In the genomic region with DNA sequence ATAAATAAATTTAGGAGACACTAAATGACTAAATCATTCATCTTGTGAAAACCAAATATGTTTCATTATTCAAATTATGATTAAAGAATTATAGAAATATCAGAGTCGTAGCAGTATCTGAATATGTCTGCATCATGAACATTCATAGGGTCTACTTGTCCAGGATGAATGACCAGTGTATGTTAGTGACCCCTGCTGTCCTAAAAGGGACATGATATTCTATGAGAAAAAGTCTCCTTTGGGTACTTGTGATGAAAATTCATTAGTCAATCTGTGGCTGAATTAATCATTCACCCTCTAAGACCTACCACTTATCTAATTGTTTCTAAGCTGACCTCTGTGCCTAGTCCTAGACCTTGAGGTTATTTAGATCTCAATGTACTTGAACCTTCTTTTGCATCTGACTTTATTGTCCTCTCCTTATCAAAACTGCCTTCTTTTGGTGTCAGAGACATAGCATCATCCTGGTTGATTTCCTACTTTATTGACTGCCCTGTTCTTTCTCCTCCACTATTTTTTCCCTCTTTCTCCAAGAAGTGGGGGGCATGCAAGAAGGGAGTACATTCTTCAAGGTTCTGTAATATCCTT, we compare ENCODE assay signal across 8 cellular contexts.
DNase-seq lines count a peak whose midpoint lies in the region; ATAC-seq and TF ChIP-seq lines count a peak whose summit lies in the region.

No MANE protein-coding gene starts in this region.

- intact Hi-C loops in left cardiac atrium (cut with DNase I), result no loop called here

- no peak for TF ChIP-seq EP300 in tibial nerve (IDR thresholded peaks at IDR 0.05)

- DNase-seq in AG09319 (ENCODE audit: extremely low read depth, low read depth), result no peak
- peak; percentile 64 for DNase-seq in H4 (ENCODE audit: low spot score)
- peak; percentile 55 for DNase-seq in SK-N-DZ (ENCODE audit: low spot score)
- no peak for DNase-seq in left cardiac atrium
- peak in 1 of 2 donors; percentile 11 for DNase-seq in tibial nerve (ENCODE audit: low spot score in 2 of 2)
- DNase-seq in activated CD4-positive, alpha-beta memory T cell treated with anti-CD3 and anti-CD28 coated beads, Interleukin-2, amount 10 ng/mL, durations not matched to agents 7 days and 5 days, result no peak
- no peak for DNase-seq in activated naive CD4-positive, alpha-beta T cell treated with anti-CD3 and anti-CD28 coated beads, Interleukin-2, amount 50 U/mL, for 72 hours (ENCODE audit: low spot score in 2 of 2)
- DNase-seq in T-helper 9 cell, result no peak

- H3K4me1 ChIP-seq in tibial nerve, result peaks cover 0 to 14% (median 0%) of the 10 kb centered on the region in 4 donors

- CTCF ChIA-PET in activated CD4-positive, alpha-beta memory T cell treated with anti-CD3 and anti-CD28 coated beads, Interleukin-2, amount 10 ng/mL, durations not matched to agents 7 days and 5 days (lab: Charles Lee), result no interaction called here

- H3K36me3 Mint-ChIP-seq in activated CD4-positive, alpha-beta memory T cell treated with anti-CD3 and anti-CD28 coated beads, Interleukin-2, amount 10 ng/mL, durations not matched to agents 7 days and 5 days (ENCODE audit: low read depth), result no peaks in the 10 kb centered on the region
- H3K36me3 Mint-ChIP-seq in activated naive CD4-positive, alpha-beta T cell treated with anti-CD3 and anti-CD28 coated beads, Interleukin-2, amount 50 U/mL, for 72 hours, result no peaks in the 10 kb centered on the region

- no peaks in the 10 kb centered on the region for H3K9me3 Mint-ChIP-seq in activated CD4-positive, alpha-beta memory T cell treated with anti-CD3 and anti-CD28 coated beads, Interleukin-2, amount 10 ng/mL, durations not matched to agents 7 days and 5 days
- no peaks in the 10 kb centered on the region for H3K9me3 Mint-ChIP-seq in activated naive CD4-positive, alpha-beta T cell treated with anti-CD3 and anti-CD28 coated beads, Interleukin-2, amount 50 U/mL, for 72 hours

- 56 to 59% methylated on average over 1 of the region's 1 CpG for WGBS in tibial nerve, 2 donors

- TF ChIP-seq POLR2A in tibial nerve (IDR thresholded peaks at IDR 0.05), result no peak

- no peak overlapping the region for H3K4me3 ChIP-seq in tibial nerve

- ATAC-seq in left cardiac atrium, result peak; percentile 67 to 77
- no peak for ATAC-seq in activated naive CD4-positive, alpha-beta T cell treated with anti-CD3 and anti-CD28 coated beads, Interleukin-2, amount 50 U/mL, for 72 hours

- POLR2A ChIA-PET in activated CD4-positive, alpha-beta memory T cell treated with anti-CD3 and anti-CD28 coated beads, Interleukin-2, amount 10 ng/mL, durations not matched to agents 7 days and 5 days (lab: Charles Lee), result no interaction called here

- no peak overlapping the region for H3K27ac ChIP-seq in tibial nerve

- H3K4me3 Mint-ChIP-seq in activated CD4-positive, alpha-beta memory T cell treated with anti-CD3 and anti-CD28 coated beads, Interleukin-2, amount 10 ng/mL, durations not matched to agents 7 days and 5 days, result no peak overlapping the region

- no peaks in the 10 kb centered on the region for H3K4me1 Mint-ChIP-seq in activated CD4-positive, alpha-beta memory T cell treated with anti-CD3 and anti-CD28 coated beads, Interleukin-2, amount 10 ng/mL, durations not matched to agents 7 days and 5 days

- H3K27me3 Mint-ChIP-seq in activated CD4-positive, alpha-beta memory T cell treated with anti-CD3 and anti-CD28 coated beads, Interleukin-2, amount 10 ng/mL, durations not matched to agents 7 days and 5 days, result no peaks in the 10 kb centered on the region

- no peaks in the 10 kb centered on the region for H3K27me3 ChIP-seq in tibial nerve

- H3K9me3 ChIP-seq in tibial nerve, result no peaks in the 10 kb centered on the region

- no peak overlapping the region for H3K27ac Mint-ChIP-seq in activated CD4-positive, alpha-beta memory T cell treated with anti-CD3 and anti-CD28 coated beads, Interleukin-2, amount 10 ng/mL, durations not matched to agents 7 days and 5 days
- H3K27ac Mint-ChIP-seq in activated naive CD4-positive, alpha-beta T cell treated with anti-CD3 and anti-CD28 coated beads, Interleukin-2, amount 50 U/mL, for 72 hours, result no peak overlapping the region

- H3K36me3 ChIP-seq in tibial nerve, result no peaks in the 10 kb centered on the region

- peak; percentile 43 for TF ChIP-seq CTCF in AG09319 (IDR thresholded peaks at IDR 0.05; ENCODE audit: low read depth, low read length)
- peak in 3 of 5 experiments; percentile 14 to 39 (median 25) for TF ChIP-seq CTCF in tibial nerve (IDR thresholded peaks at IDR 0.05)

Comparison
In these comparisons a context has a peak if more than half of its experiments do, and no peak if none do; other contexts are left out.
1. DNase-seq: peak in H4 (single experiment) and SK-N-DZ (single experiment); none in AG09319 (single experiment), left cardiac atrium (single experiment), activated CD4-positive, alpha-beta memory T cell treated with anti-CD3 and anti-CD28 coated beads, Interleukin-2, amount 10 ng/mL, durations not matched to agents 7 days and 5 days (single experiment), activated naive CD4-positive, alpha-beta T cell treated with anti-CD3 and anti-CD28 coated beads, Interleukin-2, amount 50 U/mL, for 72 hours (0 of 2) and T-helper 9 cell (single experiment).
2. ATAC-seq: peak in left cardiac atrium (2 of 2); none in activated naive CD4-positive, alpha-beta T cell treated with anti-CD3 and anti-CD28 coated beads, Interleukin-2, amount 50 U/mL, for 72 hours (0 of 2).